Comparison of ENCODE assay signal across 1 cellular context in the genomic region with DNA sequence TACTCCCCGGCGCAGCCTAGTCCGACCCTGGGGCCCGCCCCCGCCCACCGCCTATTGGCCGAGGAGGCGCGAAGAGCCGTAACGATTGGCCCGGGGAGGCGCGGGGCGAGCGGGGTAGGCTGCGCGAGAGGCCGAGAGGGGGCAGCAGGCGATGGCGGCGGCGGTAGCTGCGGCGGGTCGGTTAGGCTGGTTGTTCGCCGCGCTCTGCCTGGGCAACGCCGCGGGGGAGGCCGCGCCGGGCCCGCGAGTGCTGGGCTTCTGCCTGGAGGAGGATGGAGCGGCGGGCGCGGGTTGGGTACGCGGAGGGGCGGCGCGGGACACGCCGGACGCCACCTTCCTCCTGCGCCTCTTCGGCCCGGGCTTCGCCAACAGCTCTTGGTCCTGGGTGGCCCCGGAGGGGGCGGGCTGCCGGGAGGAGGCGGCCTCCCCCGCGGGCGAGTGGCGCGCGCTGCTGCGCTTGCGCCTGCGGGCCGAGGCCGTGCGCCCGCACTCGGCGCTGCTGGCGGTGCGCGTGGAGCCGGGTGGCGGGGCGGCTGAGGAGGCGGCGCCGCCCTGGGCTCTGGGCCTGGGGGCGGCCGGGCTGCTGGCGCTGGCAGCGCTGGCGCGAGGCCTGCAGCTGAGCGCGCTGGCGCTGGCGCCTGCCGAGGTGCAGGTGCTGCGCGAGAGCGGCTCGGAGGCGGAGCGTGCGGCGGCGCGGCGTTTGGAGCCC.
A peak's percentile ranks its signal among the peaks of the same experiment; 100 is the strongest.
TF ChIP-seq lines count a peak whose summit lies in the region.

TSS of gene CNNM3 (plus strand) at position 142 of the 709 bp plus-strand sequence. CDS start at position 152, 10 bp downstream.

TF ChIP-seq in K562, 482 proteins besides CTCF, POLR2A, EP300 and RAD21 (continued from another document and continues in another):
- TF ChIP-seq HMBOX1 (IDR thresholded peaks at IDR 0.05) (peak; percentile 43; the same call in 1 of the 2 replicates), HDAC3 (IDR thresholded peaks at IDR 0.05; ENCODE audit: borderline replicate concordance, partially characterized antibody) (no peak), GTF2E2 (tag; IDR thresholded peaks at IDR 0.05) (no peak), CAMTA2 (CRISPR knock-in tag; conservative IDR thresholded peaks at IDR 0.05) (0 out of 2 replicates have a peak, but pooled peaks have one; percentile 48), ZNF140 (CRISPR knock-in tag; IDR thresholded peaks at IDR 0.05) (no peak), ZBED1 (IDR thresholded peaks at IDR 0.05) (peak; percentile 80), GATAD2B (IDR thresholded peaks at IDR 0.05; ENCODE audit: borderline replicate concordance) (peak; percentile 38), GABPA (tag; conservative IDR thresholded peaks at IDR 0.05; ENCODE audit: low read depth) (peak; percentile 38; the same call in 1 of the 2 replicates), CTBP1 (IDR thresholded peaks at IDR 0.05; ENCODE audit: borderline replicate concordance) (peak; percentile 99), UBTF (IDR thresholded peaks at IDR 0.05; ENCODE audit: borderline replicate concordance in 1 of 2, low read depth in 2 of 2, low read length in 2 of 2) (peak; percentile 23 to 64; a peak in 1 of 4 replicates), YY1 (IDR thresholded peaks at IDR 0.05; ENCODE audit: borderline replicate concordance in 1 of 3, control insufficient read depth in 1 of 3, extremely low read depth in 1 of 3, insufficient read depth in 3 of 3, insufficient read length in 1 of 3, insufficient replicate concordance in 2 of 3, low read depth in 1 of 3, low read length in 2 of 3) (peak; percentile 46 to 85 (median 83)), HDAC1 (IDR thresholded peaks at IDR 0.05) (peak in 1 of 2 experiments; percentile 57; a peak in 2 of 4 replicates), JUND (IDR thresholded peaks at IDR 0.05; ENCODE audit: borderline replicate concordance, low read depth, low read length) (peak; percentile 28; the same call in 1 of the 2 replicates), JUND (tag; IDR thresholded peaks at IDR 0.05; ENCODE audit: borderline replicate concordance, low read depth, low read length) (no peak; the same call in 2 of the 3 replicates), PHF8 (IDR thresholded peaks at IDR 0.05; ENCODE audit: borderline replicate concordance, low read length) (peak; percentile 89; the same call in 1 of the 2 replicates), RBM25 (IDR thresholded peaks at IDR 0.05; ENCODE audit: low read depth, low read length, severe bottlenecking) (peak; percentile 100), NEUROD1 (IDR thresholded peaks at IDR 0.05; ENCODE audit: borderline replicate concordance, low read depth, low read length, partially characterized antibody) (peak; percentile 93), FOXP1 (CRISPR knock-in tag; IDR thresholded peaks at IDR 0.05) (peak; percentile 56; the same call in 1 of the 2 replicates), MNT (conservative IDR thresholded peaks at IDR 0.05) (peak in 1 of 2 experiments; percentile 75; a peak in 3 of 4 replicates), HNRNPK (IDR thresholded peaks at IDR 0.05; ENCODE audit: low read depth, low read length, poor library complexity, severe bottlenecking) (peak; percentile 38), ETV5 (CRISPR knock-in tag; IDR thresholded peaks at IDR 0.05; ENCODE audit: low read depth) (no peak), HNRNPLL (IDR thresholded peaks at IDR 0.05; ENCODE audit: low read depth, low read length, poor library complexity, severe bottlenecking) (peak; percentile 74), POLR2AphosphoS5 (IDR thresholded peaks at IDR 0.05; ENCODE audit: control insufficient read depth, insufficient read depth, low read depth, low read length) (peak; percentile 50; the same call in 1 of the 2 replicates), ZFX (CRISPR knock-in tag; IDR thresholded peaks at IDR 0.05) (peak; percentile 90), NR4A1 (CRISPR knock-in tag; IDR thresholded peaks at IDR 0.05) (0 out of 2 replicates have a peak, but pooled peaks have one; percentile 52), NR4A1 (tag; IDR thresholded peaks at IDR 0.05) (no peak), ZBTB17 (CRISPR knock-in tag; IDR thresholded peaks at IDR 0.05) (0 out of 2 replicates have a peak, but pooled peaks have one; percentile 43), SMAD3 (CRISPR knock-in tag; conservative IDR thresholded peaks at IDR 0.05) (no peak), MAZ (CRISPR knock-in tag; conservative IDR thresholded peaks at IDR 0.05 in 1 of 2, IDR thresholded peaks at IDR 0.05 in 1 of 2) (peak; percentile 81 to 95), FOXM1 (IDR thresholded peaks at IDR 0.05; ENCODE audit: low read depth) (no peak), FOXM1 (CRISPR knock-in tag; IDR thresholded peaks at IDR 0.05; ENCODE audit: low read depth) (0 out of 2 replicates have a peak, but pooled peaks have one; percentile 56), CXXC5 (CRISPR knock-in tag; IDR thresholded peaks at IDR 0.05) (peak; percentile 83), KLF13 (tag; IDR thresholded peaks at IDR 0.05; ENCODE audit: borderline replicate concordance, low read depth) (peak; percentile 82; the same call in 1 of the 2 replicates), DMBX1 (CRISPR knock-in tag; IDR thresholded peaks at IDR 0.05; ENCODE audit: borderline replicate concordance) (peak; percentile 50; the same call in 1 of the 2 replicates), EP400 (IDR thresholded peaks at IDR 0.05) (no peak; the same call in 1 of the 2 replicates), HCFC1 (IDR thresholded peaks at IDR 0.05; ENCODE audit: low read depth, low read length) (peak; percentile 43; the same call in 1 of the 2 replicates), CREB1 (IDR thresholded peaks at IDR 0.05) (no peak), CREB1 (CRISPR knock-in tag; IDR thresholded peaks at IDR 0.05) (peak; percentile 58; the same call in 1 of the 2 replicates), ELF2 (CRISPR knock-in tag; IDR thresholded peaks at IDR 0.05) (peak; percentile 64; the same call in 1 of the 2 replicates), ETS1 (conservative IDR thresholded peaks at IDR 0.05; ENCODE audit: control insufficient read depth, low read depth, low read length) (peak; percentile 67; the same call in 1 of the 2 replicates)
- TF ChIP-seq, protein P1, sequence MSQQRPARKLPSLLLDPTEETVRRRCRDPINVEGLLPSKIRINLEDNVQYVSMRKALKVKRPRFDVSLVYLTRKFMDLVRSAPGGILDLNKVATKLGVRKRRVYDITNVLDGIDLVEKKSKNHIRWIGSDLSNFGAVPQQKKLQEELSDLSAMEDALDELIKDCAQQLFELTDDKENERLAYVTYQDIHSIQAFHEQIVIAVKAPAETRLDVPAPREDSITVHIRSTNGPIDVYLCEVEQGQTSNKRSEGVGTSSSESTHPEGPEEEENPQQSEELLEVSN (IDR thresholded peaks at IDR 0.05; ENCODE audit: borderline replicate concordance in 1 of 2, extremely low read depth in 1 of 2, insufficient read depth in 1 of 2, insufficient read length in 1 of 2, low read depth in 1 of 2, low read length in 1 of 2, poor library complexity in 1 of 2, severe bottlenecking in 1 of 2): peak; percentile 31 to 78
- TF ChIP-seq, protein P2, sequence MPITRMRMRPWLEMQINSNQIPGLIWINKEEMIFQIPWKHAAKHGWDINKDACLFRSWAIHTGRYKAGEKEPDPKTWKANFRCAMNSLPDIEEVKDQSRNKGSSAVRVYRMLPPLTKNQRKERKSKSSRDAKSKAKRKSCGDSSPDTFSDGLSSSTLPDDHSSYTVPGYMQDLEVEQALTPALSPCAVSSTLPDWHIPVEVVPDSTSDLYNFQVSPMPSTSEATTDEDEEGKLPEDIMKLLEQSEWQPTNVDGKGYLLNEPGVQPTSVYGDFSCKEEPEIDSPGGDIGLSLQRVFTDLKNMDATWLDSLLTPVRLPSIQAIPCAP (CRISPR knock-in tag; IDR thresholded peaks at IDR 0.05; ENCODE audit: borderline replicate concordance): no peak
- TF ChIP-seq, protein P3, sequence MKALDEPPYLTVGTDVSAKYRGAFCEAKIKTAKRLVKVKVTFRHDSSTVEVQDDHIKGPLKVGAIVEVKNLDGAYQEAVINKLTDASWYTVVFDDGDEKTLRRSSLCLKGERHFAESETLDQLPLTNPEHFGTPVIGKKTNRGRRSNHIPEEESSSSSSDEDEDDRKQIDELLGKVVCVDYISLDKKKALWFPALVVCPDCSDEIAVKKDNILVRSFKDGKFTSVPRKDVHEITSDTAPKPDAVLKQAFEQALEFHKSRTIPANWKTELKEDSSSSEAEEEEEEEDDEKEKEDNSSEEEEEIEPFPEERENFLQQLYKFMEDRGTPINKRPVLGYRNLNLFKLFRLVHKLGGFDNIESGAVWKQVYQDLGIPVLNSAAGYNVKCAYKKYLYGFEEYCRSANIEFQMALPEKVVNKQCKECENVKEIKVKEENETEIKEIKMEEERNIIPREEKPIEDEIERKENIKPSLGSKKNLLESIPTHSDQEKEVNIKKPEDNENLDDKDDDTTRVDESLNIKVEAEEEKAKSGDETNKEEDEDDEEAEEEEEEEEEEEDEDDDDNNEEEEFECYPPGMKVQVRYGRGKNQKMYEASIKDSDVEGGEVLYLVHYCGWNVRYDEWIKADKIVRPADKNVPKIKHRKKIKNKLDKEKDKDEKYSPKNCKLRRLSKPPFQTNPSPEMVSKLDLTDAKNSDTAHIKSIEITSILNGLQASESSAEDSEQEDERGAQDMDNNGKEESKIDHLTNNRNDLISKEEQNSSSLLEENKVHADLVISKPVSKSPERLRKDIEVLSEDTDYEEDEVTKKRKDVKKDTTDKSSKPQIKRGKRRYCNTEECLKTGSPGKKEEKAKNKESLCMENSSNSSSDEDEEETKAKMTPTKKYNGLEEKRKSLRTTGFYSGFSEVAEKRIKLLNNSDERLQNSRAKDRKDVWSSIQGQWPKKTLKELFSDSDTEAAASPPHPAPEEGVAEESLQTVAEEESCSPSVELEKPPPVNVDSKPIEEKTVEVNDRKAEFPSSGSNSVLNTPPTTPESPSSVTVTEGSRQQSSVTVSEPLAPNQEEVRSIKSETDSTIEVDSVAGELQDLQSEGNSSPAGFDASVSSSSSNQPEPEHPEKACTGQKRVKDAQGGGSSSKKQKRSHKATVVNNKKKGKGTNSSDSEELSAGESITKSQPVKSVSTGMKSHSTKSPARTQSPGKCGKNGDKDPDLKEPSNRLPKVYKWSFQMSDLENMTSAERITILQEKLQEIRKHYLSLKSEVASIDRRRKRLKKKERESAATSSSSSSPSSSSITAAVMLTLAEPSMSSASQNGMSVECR (CRISPR knock-in tag; IDR thresholded peaks at IDR 0.05): peak; percentile 70; the same call in 1 of the 2 replicates
- TF ChIP-seq, protein P4, sequence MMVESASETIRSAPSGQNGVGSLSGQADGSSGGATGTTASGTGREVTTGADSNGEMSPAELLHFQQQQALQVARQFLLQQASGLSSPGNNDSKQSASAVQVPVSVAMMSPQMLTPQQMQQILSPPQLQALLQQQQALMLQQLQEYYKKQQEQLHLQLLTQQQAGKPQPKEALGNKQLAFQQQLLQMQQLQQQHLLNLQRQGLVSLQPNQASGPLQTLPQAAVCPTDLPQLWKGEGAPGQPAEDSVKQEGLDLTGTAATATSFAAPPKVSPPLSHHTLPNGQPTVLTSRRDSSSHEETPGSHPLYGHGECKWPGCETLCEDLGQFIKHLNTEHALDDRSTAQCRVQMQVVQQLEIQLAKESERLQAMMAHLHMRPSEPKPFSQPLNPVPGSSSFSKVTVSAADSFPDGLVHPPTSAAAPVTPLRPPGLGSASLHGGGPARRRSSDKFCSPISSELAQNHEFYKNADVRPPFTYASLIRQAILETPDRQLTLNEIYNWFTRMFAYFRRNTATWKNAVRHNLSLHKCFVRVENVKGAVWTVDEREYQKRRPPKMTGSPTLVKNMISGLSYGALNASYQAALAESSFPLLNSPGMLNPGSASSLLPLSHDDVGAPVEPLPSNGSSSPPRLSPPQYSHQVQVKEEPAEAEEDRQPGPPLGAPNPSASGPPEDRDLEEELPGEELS (CRISPR knock-in tag; IDR thresholded peaks at IDR 0.05; ENCODE audit: borderline replicate concordance): 0 out of 2 replicates have a peak, but pooled peaks have one; percentile 61
